8 cellular contexts compared by ENCODE assay signal in genomic region chr17:77437017-77437416, GRCh38.
DNase-seq lines count a peak whose midpoint lies in the region; ATAC-seq and TF ChIP-seq lines count a peak whose summit lies in the region.

No MANE protein-coding gene starts in this region.

- H3K4me3 ChIP-seq in right cardiac atrium (ENCODE audit: low read length): no peak overlapping the region
- no peak overlapping the region for H3K4me3 ChIP-seq in upper lobe of right lung

- no peak for TF ChIP-seq CTCF in upper lobe of right lung (IDR thresholded peaks at IDR 0.05)

- H3K9me3 ChIP-seq in right cardiac atrium (ENCODE audit: control insufficient read depth, low read length) (no peaks in the 10 kb centered on the region), upper lobe of right lung (no peaks in the 10 kb centered on the region)

- ATAC-seq in right cardiac atrium: peak in 1 of 2 donors; percentile 3
- peak; percentile 59 for ATAC-seq in upper lobe of right lung
- no peak for ATAC-seq in activated CD4-positive, CD25-positive, alpha-beta regulatory T cell treated with anti-CD3 and anti-CD28 coated beads, Interleukin-2, amount 50 U/mL, for 24 hours
- ATAC-seq in GM21723 (IDR thresholded peaks at IDR 0.05; ENCODE audit: unreplicated experiment): no peak
- ATAC-seq in HG02763 (IDR thresholded peaks at IDR 0.05; ENCODE audit: unreplicated experiment): no peak

- no peaks in the 10 kb centered on the region for H3K27me3 Mint-ChIP-seq in activated CD4-positive, alpha-beta memory T cell treated with anti-CD3 and anti-CD28 coated beads for 36 hours

- H3K9me3 Mint-ChIP-seq in activated CD4-positive, alpha-beta memory T cell treated with anti-CD3 and anti-CD28 coated beads for 36 hours: no peaks in the 10 kb centered on the region

- peak overlapping the region; percentile 84 for H3K27ac Mint-ChIP-seq in activated CD4-positive, alpha-beta memory T cell treated with anti-CD3 and anti-CD28 coated beads for 36 hours

- peak overlapping the region; percentile 76 for H3K4me3 Mint-ChIP-seq in activated CD4-positive, alpha-beta memory T cell treated with anti-CD3 and anti-CD28 coated beads for 36 hours

- CTCF ChIA-PET in activated CD4-positive, alpha-beta memory T cell treated with anti-CD3 and anti-CD28 coated beads for 36 hours (lab: Charles Lee): interaction anchor here (4.8 to 11.7 kb wide), 3 partner anchors 7 to 57 kb away, joined by 68 to 209 read pairs (median 140); no protein-coding TSS in a partner anchor

- intact Hi-C loops in activated CD4-positive, alpha-beta memory T cell treated with anti-CD3 and anti-CD28 coated beads for 36 hours (cut with micrococcal nuclease): no loop called here
- intact Hi-C loops in right cardiac atrium (cut with DNase I): loop anchor here in 1 of 4 donors (10.0 kb wide), 1 partner anchor 58 kb away; no protein-coding TSS in a partner anchor
- intact Hi-C loops in upper lobe of right lung (cut with DNase I): loop anchor here (10.0 kb wide), 1 partner anchor 102 kb away; no protein-coding TSS in a partner anchor

- 17% methylated on average over 10 of the region's 10 CpGs for WGBS in right cardiac atrium

- H3K4me1 ChIP-seq in right cardiac atrium (ENCODE audit: control insufficient read depth, insufficient read depth, low read length): peaks cover 61% of the 10 kb centered on the region
- peaks cover 94% of the 10 kb centered on the region for H3K4me1 ChIP-seq in upper lobe of right lung

- DNase-seq in stimulated activated naive CD4-positive, alpha-beta T cell (lab: John Stamatoyannopoulos, UW): peak in 4 of 6 experiments; percentile 31 to 41 (median 36)
- DNase-seq in stimulated activated naive CD4-positive, alpha-beta T cell treated with Interleukin-2 at 50 U/mL for 16 hours (lab: John Stamatoyannopoulos, UW): no peak
- no peak for DNase-seq in activated CD4-positive, alpha-beta memory T cell treated with anti-CD3 and anti-CD28 coated beads for 36 hours
- peak; percentile 66 to 89 (median 82) for DNase-seq in right cardiac atrium
- DNase-seq in upper lobe of right lung: no peak

- H3K36me3 ChIP-seq in upper lobe of right lung: no peaks in the 10 kb centered on the region

- POLR2A ChIA-PET in activated CD4-positive, alpha-beta memory T cell treated with anti-CD3 and anti-CD28 coated beads for 36 hours (lab: Charles Lee): interaction anchor here (2.8 to 5.4 kb wide), 2 partner anchors 8 to 15 kb away, joined by 8 to 19 read pairs; no protein-coding TSS in a partner anchor

- H3K4me1 Mint-ChIP-seq in activated CD4-positive, alpha-beta memory T cell treated with anti-CD3 and anti-CD28 coated beads for 36 hours (ENCODE audit: low read depth): peaks cover 95% of the 10 kb centered on the region

- H3K27ac ChIP-seq in right cardiac atrium (ENCODE audit: low read length) (no peak overlapping the region), upper lobe of right lung (no peak overlapping the region)

- H3K36me3 Mint-ChIP-seq in activated CD4-positive, alpha-beta memory T cell treated with anti-CD3 and anti-CD28 coated beads for 36 hours: no peaks in the 10 kb centered on the region

- H3K27me3 ChIP-seq in right cardiac atrium (ENCODE audit: control insufficient read depth, insufficient read depth) (no peaks in the 10 kb centered on the region), upper lobe of right lung (no peaks in the 10 kb centered on the region)

Comparison
In these comparisons a context has a peak if more than half of its experiments do, and no peak if none do; other contexts are left out.
1. DNase-seq: peak in stimulated activated naive CD4-positive, alpha-beta T cell (4 of 6) and right cardiac atrium (3 of 3); none in stimulated activated naive CD4-positive, alpha-beta T cell treated with Interleukin-2 at 50 U/mL for 16 hours (single experiment), activated CD4-positive, alpha-beta memory T cell treated with anti-CD3 and anti-CD28 coated beads for 36 hours (single experiment) and upper lobe of right lung (single experiment).